Comparison of ENCODE assay signal across 9 cellular contexts in the genomic region with DNA sequence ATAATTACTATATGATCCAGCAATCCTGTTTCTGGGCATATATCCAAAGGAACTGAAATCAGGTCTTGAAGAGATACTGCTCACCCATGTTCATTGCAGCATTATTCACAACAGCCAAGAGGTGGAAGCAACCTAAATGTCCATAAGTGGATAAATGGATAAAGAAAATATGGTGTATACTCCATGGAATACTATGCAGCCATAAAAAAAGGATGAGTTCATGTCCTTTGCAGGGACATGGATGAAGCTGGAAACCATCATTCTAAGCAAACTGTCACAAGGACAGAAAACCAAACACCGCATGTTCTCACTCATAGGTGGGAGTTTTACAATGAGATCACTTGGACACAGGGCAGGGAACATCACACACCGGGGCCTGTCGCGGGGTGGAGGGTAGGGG. TPM values are rescaled to one million over a fixed set of nuclear protein-coding genes. Genes with fewer than 3 reads are reported as not detected.
"Had no signal": no experiment of that assay in that cellular context is flagged by ENCODE, and none has a peak within 500 bp of the region (broad histone marks: within the 10 kb centered on the region; RNA-seq: fewer than 3 reads in every experiment).

No MANE protein-coding gene starts in this region.

RNA-seq across cellular contexts. Expression of a gene that starts 26.3 kb away (rescaled TPM):
- total RNA-seq: activated CD4-positive, alpha-beta memory T cell treated with anti-CD3 and anti-CD28 coated beads, Interleukin-2, amount 10 ng/mL, durations not matched to agents 7 days and 5 days; activated CD4-positive, alpha-beta T cell treated with anti-CD3 and anti-CD28 coated beads, Interleukin-2, amount 10 ng/mL, durations not matched to agents 7 days and 5 days; activated CD8-positive, alpha-beta memory T cell treated with anti-CD3 and anti-CD28 coated beads, Interleukin-2, amount 10 ng/mL, durations not matched to agents 7 days and 5 days; activated CD8-positive, alpha-beta T cell treated with anti-CD3 and anti-CD28 coated beads, Interleukin-2, amount 10 ng/mL, durations not matched to agents 7 days and 5 days; activated naive CD8-positive, alpha-beta T cell treated with anti-CD3 and anti-CD28 coated beads for 36 hours; astrocyte; cardiac muscle cell; T-helper 1 cell treated with Interleukin-12 subunit alpha and Interleukin-12 subunit beta and Interleukin-4 antibody, amounts not matched to agents 30 ng/mL and 1 ng/mL, for 36 hours; T-helper 2 cell treated with Interferon-gamma antibody and Interleukin-4, amounts not matched to agents 100 ng/mL and 5 ng/mL, for 36 hours had no signal
